ENCODE assay signal across 12 cellular contexts in the genomic region with DNA sequence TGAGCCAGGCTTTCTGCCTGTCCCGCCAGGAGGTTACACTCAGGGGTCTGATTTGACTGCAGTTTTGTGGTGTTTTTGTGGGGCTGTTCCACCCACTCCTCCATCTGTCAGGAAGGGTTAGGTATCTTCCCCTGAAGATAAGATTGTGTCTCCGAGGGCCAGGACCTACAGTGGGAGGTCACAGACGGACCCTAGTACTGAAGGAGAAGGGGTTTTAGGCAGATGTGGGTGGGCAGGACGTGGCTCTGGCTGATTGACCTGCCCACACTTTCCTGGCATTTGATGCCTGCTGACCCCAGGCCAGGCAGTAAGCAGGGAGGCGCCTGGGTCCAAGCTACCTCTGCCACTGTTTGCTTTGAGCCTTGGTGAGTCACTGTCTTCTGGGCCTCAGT. TPM values are rescaled to one million over a fixed set of nuclear protein-coding genes. Genes with fewer than 3 reads are reported as not detected.
DNase-seq lines count a peak whose midpoint lies in the region; ATAC-seq and TF ChIP-seq lines count a peak whose summit lies in the region.
"Had no signal": no experiment of that assay in that cellular context is flagged by ENCODE, and none has a peak within 500 bp of the region (broad histone marks: within the 10 kb centered on the region; RNA-seq: fewer than 3 reads in every experiment).

No MANE protein-coding gene starts in this region.

- peaks cover 89% of the 10 kb centered on the region for H3K4me1 Mint-ChIP-seq in activated naive CD4-positive, alpha-beta T cell treated with anti-CD3 and anti-CD28 coated beads, Interleukin-2, amount 50 U/mL, for 24 hours
- peaks cover 93% of the 10 kb centered on the region for H3K4me1 Mint-ChIP-seq in activated CD8-positive, alpha-beta T cell treated with anti-CD3 and anti-CD28 coated beads, Interleukin-2, amount 10 ng/mL, durations not matched to agents 7 days and 5 days (ENCODE audit: low read depth)

- TF ChIP-seq CTCF in right lobe of liver (IDR thresholded peaks at IDR 0.05): no peak

- H3K9me3 ChIP-seq in right lobe of liver: no peaks in the 10 kb centered on the region

- peak overlapping the region; percentile 55 for H3K27ac Mint-ChIP-seq in activated naive CD4-positive, alpha-beta T cell treated with anti-CD3 and anti-CD28 coated beads, Interleukin-2, amount 50 U/mL, for 24 hours
- peak overlapping the region; percentile 99 for H3K27ac Mint-ChIP-seq in activated CD8-positive, alpha-beta T cell treated with anti-CD3 and anti-CD28 coated beads, Interleukin-2, amount 10 ng/mL, durations not matched to agents 7 days and 5 days

- H3K9me3 Mint-ChIP-seq in activated naive CD4-positive, alpha-beta T cell treated with anti-CD3 and anti-CD28 coated beads, Interleukin-2, amount 50 U/mL, for 24 hours: no peaks in the 10 kb centered on the region
- H3K9me3 Mint-ChIP-seq in activated CD8-positive, alpha-beta T cell treated with anti-CD3 and anti-CD28 coated beads, Interleukin-2, amount 10 ng/mL, durations not matched to agents 7 days and 5 days (ENCODE audit: insufficient read depth): no peaks in the 10 kb centered on the region
- H3K9me3 Mint-ChIP-seq: neural crest cell had no signal

- peaks cover 9% of the 10 kb centered on the region for H3K36me3 Mint-ChIP-seq in activated naive CD4-positive, alpha-beta T cell treated with anti-CD3 and anti-CD28 coated beads, Interleukin-2, amount 50 U/mL, for 24 hours
- H3K36me3 Mint-ChIP-seq in activated CD8-positive, alpha-beta T cell treated with anti-CD3 and anti-CD28 coated beads, Interleukin-2, amount 10 ng/mL, durations not matched to agents 7 days and 5 days (ENCODE audit: low read depth): peaks cover 48% of the 10 kb centered on the region

- intact Hi-C loops in right lobe of liver (cut with DNase I): no loop called here

- POLR2A ChIA-PET in activated CD8-positive, alpha-beta T cell treated with anti-CD3 and anti-CD28 coated beads, Interleukin-2, amount 10 ng/mL, durations not matched to agents 7 days and 5 days (lab: Charles Lee): interaction anchor here (0.6 kb wide), 1 partner anchor 43 kb away, joined by 3 read pairs; no protein-coding TSS in a partner anchor

- peak overlapping the region; percentile 80 for H3K4me3 Mint-ChIP-seq in activated naive CD4-positive, alpha-beta T cell treated with anti-CD3 and anti-CD28 coated beads, Interleukin-2, amount 50 U/mL, for 24 hours
- peak overlapping the region; percentile 85 for H3K4me3 Mint-ChIP-seq in activated CD8-positive, alpha-beta T cell treated with anti-CD3 and anti-CD28 coated beads, Interleukin-2, amount 10 ng/mL, durations not matched to agents 7 days and 5 days
- H3K4me3 Mint-ChIP-seq: neural crest cell had no signal

- CTCF ChIA-PET in activated CD8-positive, alpha-beta T cell treated with anti-CD3 and anti-CD28 coated beads, Interleukin-2, amount 10 ng/mL, durations not matched to agents 7 days and 5 days (lab: Charles Lee): no interaction called here

- H3K4me1 ChIP-seq in right lobe of liver: no peaks in the 10 kb centered on the region

- H3K36me3 ChIP-seq in right lobe of liver: peaks cover 0 to 4% (median 0%) of the 10 kb centered on the region in 4 donors

- DNase-seq in activated naive CD4-positive, alpha-beta T cell treated with anti-CD3 and anti-CD28 coated beads, Interleukin-2, amount 50 U/mL, for 16 hours: no peak
- DNase-seq in activated CD8-positive, alpha-beta T cell treated with anti-CD3 and anti-CD28 coated beads, Interleukin-2, amount 10 ng/mL, durations not matched to agents 7 days and 5 days: no peak
- no peak for DNase-seq in right lobe of liver
- DNase-seq in H4 (ENCODE audit: low spot score): no peak
- DNase-seq: NCI-H1105 treated with DMSO at 0.1 percent for 48 hours; stimulated activated CD4-positive, alpha-beta T cell treated with anti-CD3 and anti-CD28 coated beads, Interleukin-2, amount 100 ng/mL, for 24 hours; trophoblast cell had no signal

- no peak for ATAC-seq in activated CD8-positive, alpha-beta T cell treated with anti-CD3 and anti-CD28 coated beads, Interleukin-2, amount 10 ng/mL, durations not matched to agents 7 days and 5 days
- no peak for ATAC-seq in right lobe of liver
- ATAC-seq in HG02840 (IDR thresholded peaks at IDR 0.05; ENCODE audit: low FRiP score, unreplicated experiment): no peak
- no peak for ATAC-seq in HG02852 (IDR thresholded peaks at IDR 0.05; ENCODE audit: unreplicated experiment)

- H3K27ac ChIP-seq in right lobe of liver (peak overlapping the region; percentile 34 to 80 (median 73)), temporal lobe (ENCODE audit: low read depth, low read length) (peak overlapping the region; percentile 86)

- TF ChIP-seq POLR2A in right lobe of liver (IDR thresholded peaks at IDR 0.05): no peak

- 80% methylated on average over 1 of the region's 5 CpGs for WGBS in right lobe of liver (ENCODE audit: insufficient coverage, low coverage, low lambda C conversion rate, missing lambda C conversion rate)

- H3K4me3 ChIP-seq in right lobe of liver: peak overlapping the region in 1 of 3 donors; percentile 21

- H3K27me3 Mint-ChIP-seq in activated naive CD4-positive, alpha-beta T cell treated with anti-CD3 and anti-CD28 coated beads, Interleukin-2, amount 50 U/mL, for 24 hours: no peaks in the 10 kb centered on the region
- no peaks in the 10 kb centered on the region for H3K27me3 Mint-ChIP-seq in activated CD8-positive, alpha-beta T cell treated with anti-CD3 and anti-CD28 coated beads, Interleukin-2, amount 10 ng/mL, durations not matched to agents 7 days and 5 days (ENCODE audit: low read depth)

- H3K27me3 ChIP-seq in right lobe of liver: no peaks in the 10 kb centered on the region

RNA-seq across cellular contexts. Expression of a gene that starts 13.9 kb away (rescaled TPM):
- 100 to 1,000 TPM; 179 to 193 TPM for total RNA-seq in activated CD8-positive, alpha-beta T cell treated with anti-CD3 and anti-CD28 coated beads, Interleukin-2, amount 10 ng/mL, durations not matched to agents 7 days and 5 days
- 10 to 100 TPM in 4 of 6 experiments, 1 to 10 TPM in 2; 6.2 to 42.6 (median 20.9) TPM for total RNA-seq in right lobe of liver
- total RNA-seq in temporal lobe: 3.4 TPM
- total RNA-seq in H4 (2014; rRNA removed; shearing (Covaris generic)): 34.5 and 36.4 TPM in 2 replicates
